29 cellular contexts compared by ENCODE assay signal in genomic region chr5:89441965-89442364, GRCh38.
"Had no signal": no experiment of that assay in that cellular context is flagged by ENCODE, and none has a peak within 500 bp of the region (broad histone marks: within the 10 kb centered on the region; RNA-seq: fewer than 3 reads in every experiment).

No MANE protein-coding gene starts in this region.

- ATAC-seq: activated CD8-positive, alpha-beta memory T cell treated with anti-CD3 and anti-CD28 coated beads, Interleukin-2, amount 10 ng/mL, durations not matched to agents 7 days and 5 days; activated CD8-positive, alpha-beta T cell treated with anti-CD3 and anti-CD28 coated beads for 36 hours; activated naive CD4-positive, alpha-beta T cell treated with anti-CD3 and anti-CD28 coated beads, Interleukin-2, amount 50 U/mL, for 72 hours; foreskin keratinocyte; heart left ventricle; natural killer cell treated with Interleukin-12 subunit alpha and Interleukin-12 subunit beta and Interleukin-15 and Interleukin-18, amount 100 ng/mL, for 72 hours; pancreas; sciatic nerve; stimulated activated effector memory CD8-positive, alpha-beta T cell treated with anti-CD3 and anti-CD28 coated beads, Interleukin-12 subunit alpha, Interleukin-12 subunit beta, amount 100 ng/mL, for 72 hours had no signal

- H3K27ac ChIP-seq: breast epithelium, esophagus muscularis mucosa, foreskin keratinocyte, heart left ventricle, pancreas, prostate gland, skin epidermis, stomach, thyroid gland, upper lobe of left lung, vagina had no signal

- H3K27ac Mint-ChIP-seq: activated CD8-positive, alpha-beta memory T cell treated with anti-CD3 and anti-CD28 coated beads, Interleukin-2, amount 10 ng/mL, durations not matched to agents 7 days and 5 days; activated CD8-positive, alpha-beta T cell treated with anti-CD3 and anti-CD28 coated beads for 36 hours; activated naive CD4-positive, alpha-beta T cell treated with anti-CD3 and anti-CD28 coated beads, Interleukin-2, amount 50 U/mL, for 72 hours; activated T-helper 2 cell treated with anti-CD3 and anti-CD28 coated beads, Interferon-gamma antibody, Interleukin-2, Interleukin-4, amounts not matched to agents 10 μg/mL and 5 μg/mL and 100 μg/mL, durations not matched to agents 14 hours and 24 hours and 36 hours; dendritic cell treated with granulocyte-macrophage colony-stimulating factor and Interleukin-4, amounts not matched to agents 40 ng/mL and 50 ng/mL, for 4 days; endodermal cell; natural killer cell treated with Interleukin-12 subunit alpha and Interleukin-12 subunit beta and Interleukin-15 and Interleukin-18, amount 100 ng/mL, for 72 hours; stimulated activated effector memory CD8-positive, alpha-beta T cell treated with anti-CD3 and anti-CD28 coated beads, Interleukin-12 subunit alpha, Interleukin-12 subunit beta, amount 100 ng/mL, for 72 hours had no signal

- H3K4me3 Mint-ChIP-seq: activated CD8-positive, alpha-beta memory T cell treated with anti-CD3 and anti-CD28 coated beads, Interleukin-2, amount 10 ng/mL, durations not matched to agents 7 days and 5 days; activated CD8-positive, alpha-beta T cell treated with anti-CD3 and anti-CD28 coated beads for 36 hours; dendritic cell treated with granulocyte-macrophage colony-stimulating factor and Interleukin-4, amounts not matched to agents 40 ng/mL and 50 ng/mL, for 4 days; endodermal cell; natural killer cell treated with Interleukin-12 subunit alpha and Interleukin-12 subunit beta and Interleukin-15 and Interleukin-18, amount 100 ng/mL, for 72 hours; stimulated activated effector memory CD8-positive, alpha-beta T cell treated with anti-CD3 and anti-CD28 coated beads, Interleukin-12 subunit alpha, Interleukin-12 subunit beta, amount 100 ng/mL, for 72 hours had no signal

- H3K9me3 ChIP-seq: breast epithelium, esophagus muscularis mucosa, heart left ventricle, pancreas, prostate gland, stomach, thyroid gland, upper lobe of left lung, vagina had no signal

- H3K36me3 Mint-ChIP-seq: activated CD8-positive, alpha-beta memory T cell treated with anti-CD3 and anti-CD28 coated beads, Interleukin-2, amount 10 ng/mL, durations not matched to agents 7 days and 5 days; activated naive CD4-positive, alpha-beta T cell treated with anti-CD3 and anti-CD28 coated beads, Interleukin-2, amount 50 U/mL, for 72 hours; natural killer cell treated with Interleukin-12 subunit alpha and Interleukin-12 subunit beta and Interleukin-15 and Interleukin-18, amount 100 ng/mL, for 72 hours; stimulated activated effector memory CD8-positive, alpha-beta T cell treated with anti-CD3 and anti-CD28 coated beads, Interleukin-12 subunit alpha, Interleukin-12 subunit beta, amount 100 ng/mL, for 72 hours had no signal

- H3K27me3 ChIP-seq: breast epithelium, esophagus muscularis mucosa, foreskin keratinocyte, heart left ventricle, stomach, thyroid gland, upper lobe of left lung, vagina had no signal

- DNase-seq: activated CD4-positive, alpha-beta T cell treated with anti-CD3 and anti-CD28 coated beads, Interleukin-2, amount 50 U/mL, for 1 hour; activated CD8-positive, alpha-beta memory T cell treated with anti-CD3 and anti-CD28 coated beads, Interleukin-2, amount 10 ng/mL, durations not matched to agents 7 days and 5 days; activated CD8-positive, alpha-beta T cell treated with anti-CD3 and anti-CD28 coated beads for 36 hours; activated naive CD4-positive, alpha-beta T cell; activated T-cell treated with anti-CD3 and anti-CD28 coated beads, Interleukin-2, amount 50 U/mL, for 48 hours; central memory CD4-positive, alpha-beta T cell; endodermal cell; foreskin keratinocyte; heart left ventricle; hypothalamus; mesenchymal stem cell; pancreas; retina; stimulated activated CD4-positive, alpha-beta T cell treated with anti-CD3 and anti-CD28 coated beads, Interleukin-4, amount 100 ng/mL, for 24 hours; stomach; T-helper 2 cell; thyroid gland; upper lobe of left lung had no signal

- H3K4me1 ChIP-seq: breast epithelium, foreskin keratinocyte, pancreas, prostate gland, stomach, vagina had no signal

- H3K4me1 Mint-ChIP-seq: activated CD8-positive, alpha-beta memory T cell treated with anti-CD3 and anti-CD28 coated beads, Interleukin-2, amount 10 ng/mL, durations not matched to agents 7 days and 5 days; stimulated activated effector memory CD8-positive, alpha-beta T cell treated with anti-CD3 and anti-CD28 coated beads, Interleukin-12 subunit alpha, Interleukin-12 subunit beta, amount 100 ng/mL, for 72 hours had no signal

- H3K9me3 Mint-ChIP-seq: activated CD8-positive, alpha-beta T cell treated with anti-CD3 and anti-CD28 coated beads for 36 hours; activated naive CD4-positive, alpha-beta T cell treated with anti-CD3 and anti-CD28 coated beads, Interleukin-2, amount 50 U/mL, for 72 hours; activated T-helper 2 cell treated with anti-CD3 and anti-CD28 coated beads, Interferon-gamma antibody, Interleukin-2, Interleukin-4, amounts not matched to agents 10 μg/mL and 5 μg/mL and 100 μg/mL, durations not matched to agents 14 hours and 24 hours and 36 hours; dendritic cell treated with granulocyte-macrophage colony-stimulating factor and Interleukin-4, amounts not matched to agents 40 ng/mL and 50 ng/mL, for 4 days; endodermal cell; natural killer cell treated with Interleukin-12 subunit alpha and Interleukin-12 subunit beta and Interleukin-15 and Interleukin-18, amount 100 ng/mL, for 72 hours had no signal

- H3K36me3 ChIP-seq: breast epithelium, esophagus muscularis mucosa, heart left ventricle, pancreas, prostate gland, stomach, thyroid gland, upper lobe of left lung, vagina had no signal

- H3K4me3 ChIP-seq: breast epithelium, esophagus muscularis mucosa, heart left ventricle, pancreas, prostate gland, skin epidermis, stomach, thyroid gland, upper lobe of left lung, vagina had no signal

- H3K27me3 Mint-ChIP-seq: activated CD8-positive, alpha-beta memory T cell treated with anti-CD3 and anti-CD28 coated beads, Interleukin-2, amount 10 ng/mL, durations not matched to agents 7 days and 5 days; activated CD8-positive, alpha-beta T cell treated with anti-CD3 and anti-CD28 coated beads for 36 hours; dendritic cell treated with granulocyte-macrophage colony-stimulating factor and Interleukin-4, amounts not matched to agents 40 ng/mL and 50 ng/mL, for 4 days; natural killer cell treated with Interleukin-12 subunit alpha and Interleukin-12 subunit beta and Interleukin-15 and Interleukin-18, amount 100 ng/mL, for 72 hours had no signal
